ENCODE assay signal across 3 cellular contexts in the genomic region with DNA sequence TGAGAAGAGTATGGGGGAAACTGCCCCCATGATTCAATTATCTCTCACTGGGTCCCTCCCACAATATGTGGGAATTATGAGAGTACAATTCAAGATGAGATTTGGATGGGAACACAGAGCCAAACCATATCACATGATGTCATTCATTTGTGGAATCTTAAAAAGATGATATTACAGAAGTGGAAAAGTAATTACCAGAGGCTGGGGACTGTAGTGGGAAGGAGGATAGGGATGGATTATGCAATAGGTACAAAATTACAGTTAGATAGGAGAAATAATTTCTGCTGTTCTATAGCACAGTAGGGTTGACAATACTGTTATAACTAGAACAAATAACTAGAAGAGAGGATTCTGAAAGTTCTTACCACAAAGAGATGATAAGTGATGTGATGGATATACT.
TF ChIP-seq lines count a peak whose summit lies in the region.

No MANE protein-coding gene starts in this region.

TF ChIP-seq in HepG2, 621 proteins besides CTCF, POLR2A, EP300 and RAD21:
- TF ChIP-seq CEBPB (IDR thresholded peaks at IDR 0.05; ENCODE audit: borderline replicate concordance, low read depth, low read length): 0 out of 2 replicates have a peak, but pooled peaks have one; percentile 24
- no peak for TF ChIP-seq ZNF431 (CRISPR knock-in tag; IDR thresholded peaks at IDR 0.05; ENCODE audit: borderline replicate concordance, low read depth)
- TF ChIP-seq ATF7 (IDR thresholded peaks at IDR 0.05): peak; percentile 72
- no peak for TF ChIP-seq ATF7 (CRISPR knock-in tag; IDR thresholded peaks at IDR 0.05)
- no peak for TF ChIP-seq HOXA5 (CRISPR knock-in tag; IDR thresholded peaks at IDR 0.05)

TF ChIP-seq in IMR-90, 13 proteins besides CTCF, POLR2A, EP300 and RAD21:
- no peak for TF ChIP-seq RFX5 (IDR thresholded peaks at IDR 0.05; ENCODE audit: low read depth, low read length)
- TF ChIP-seq CEBPB (IDR thresholded peaks at IDR 0.05; ENCODE audit: low read depth, low read length): peak; percentile 70
TF ChIP-seq in IMR-90: peak in this region for 1.

TF ChIP-seq in H1, 55 proteins besides CTCF, POLR2A, EP300 and RAD21:
- no peak for TF ChIP-seq GTF2F1 (IDR thresholded peaks at IDR 0.05; ENCODE audit: borderline replicate concordance, low read depth, low read length)
- peak; percentile 49; the same call in 1 of the 2 replicates for TF ChIP-seq CEBPB (IDR thresholded peaks at IDR 0.05; ENCODE audit: low read depth, low read length)
